ENCODE assay signal across 8 cellular contexts in the genomic region with DNA sequence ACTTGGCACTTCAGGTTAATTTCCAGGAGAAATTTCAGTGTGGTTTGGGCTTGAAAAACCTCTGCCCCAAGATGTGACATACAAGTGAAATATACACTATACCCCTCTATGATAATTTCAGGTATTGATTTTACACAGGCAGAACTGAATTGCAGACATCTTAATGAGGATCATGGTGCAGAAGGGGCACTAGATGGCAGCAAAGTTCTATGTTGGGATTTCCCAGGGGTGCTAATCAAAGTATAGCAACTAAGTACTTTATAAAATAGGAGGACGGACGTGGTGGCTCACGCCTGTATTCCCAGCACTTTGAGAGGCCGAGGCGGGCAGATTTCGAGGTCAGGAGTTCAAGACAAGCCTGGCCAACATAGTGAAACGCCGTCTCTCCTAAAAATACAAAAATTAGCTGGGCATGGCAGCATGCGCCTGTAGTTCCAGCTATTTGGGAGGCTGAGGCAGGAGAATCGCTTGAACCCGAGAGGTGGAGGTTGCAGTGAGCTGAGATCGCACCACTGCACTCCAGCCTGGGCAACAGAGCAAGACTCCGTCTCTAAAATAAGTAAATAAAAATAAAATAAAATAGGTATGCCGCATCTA.
DNase-seq lines count a peak whose midpoint lies in the region; ATAC-seq and TF ChIP-seq lines count a peak whose summit lies in the region.
"Not testable (repeated sequence)": the region's sequence is repeated elsewhere in the genome, so short reads cannot be mapped to it uniquely, and the experiment has no call there.

No MANE protein-coding gene starts in this region.

- H3K27me3 Mint-ChIP-seq in CD4-positive, alpha-beta T cell, result not testable (repeated sequence)
- peaks cover 29% of the 10 kb centered on the region for H3K27me3 Mint-ChIP-seq in activated B cell treated with CpG ODN at 0.5 μM for 24 hours

- in situ Hi-C loops in mammary epithelial cell (cut with MboI; ENCODE audit: low sequenced_read_pairs in 2 of 2), result loop anchor here (10.0 to 25.0 kb wide), 7 partner anchors 133 to 931 kb away; no protein-coding TSS in a partner anchor

- not testable (repeated sequence) for H3K9me3 Mint-ChIP-seq in CD4-positive, alpha-beta T cell; activated B cell treated with CpG ODN at 0.5 μM for 24 hours

- peak; percentile 94 for ATAC-seq in CD4-positive, alpha-beta T cell (ENCODE audit: poor library complexity)
- peak; percentile 95 for ATAC-seq in GM19395 (IDR thresholded peaks at IDR 0.05; ENCODE audit: unreplicated experiment)
- ATAC-seq in HG03342 (IDR thresholded peaks at IDR 0.05; ENCODE audit: unreplicated experiment), result peak; percentile 90
- peak; percentile 79 for ATAC-seq in activated B cell treated with CpG ODN at 0.5 μM for 24 hours (ENCODE audit: low read depth)

- H3K27ac Mint-ChIP-seq in CD4-positive, alpha-beta T cell; activated B cell treated with CpG ODN at 0.5 μM for 24 hours: not testable (repeated sequence)

- dilution Hi-C loops in mammary epithelial cell (cut with HindIII; ENCODE audit: low sequenced_read_pairs), result loop anchor here (25.0 kb wide), 1 partner anchor 606 kb away; no protein-coding TSS in a partner anchor

- not testable (repeated sequence) for H3K36me3 Mint-ChIP-seq in CD4-positive, alpha-beta T cell (ENCODE audit: low read depth); activated B cell treated with CpG ODN at 0.5 μM for 24 hours (ENCODE audit: low read depth)

- H3K9ac ChIP-seq in mammary epithelial cell (ENCODE audit: insufficient read depth, low read length), result not testable (repeated sequence)

- POLR2A ChIA-PET in CD4-positive, alpha-beta T cell (lab: Charles Lee), result interaction anchor here (0.9 to 1.1 kb wide), 2 partner anchors 54 to 126 kb away, joined by 3 to 5 read pairs; no protein-coding TSS in a partner anchor
- POLR2A ChIA-PET in activated B cell treated with CpG ODN at 0.5 μM for 24 hours (lab: Charles Lee), result not testable (repeated sequence)

- not testable (repeated sequence) for H3K27me3 ChIP-seq in CD4-positive, alpha-beta T cell (ENCODE audit: control insufficient read depth, insufficient read depth, low read length); mammary epithelial cell (ENCODE audit: insufficient read depth, low read length)

- H3K4me1 ChIP-seq in mammary epithelial cell (ENCODE audit: insufficient read depth, low read length), result not testable (repeated sequence)

- not testable (repeated sequence) for H4K20me1 ChIP-seq in mammary epithelial cell (ENCODE audit: insufficient read depth, low read length)

- DNase-seq in CD4-positive, alpha-beta T cell, result peak; percentile 47 to 62 (median 54)
- peak; percentile 66 for DNase-seq in NCI-H345 treated with DMSO at 0.1 percent for 48 hours (lab: John Stamatoyannopoulos, UW; ENCODE audit: unreplicated experiment)
- DNase-seq in activated B cell treated with CpG ODN at 0.5 μM for 24 hours, result not testable (repeated sequence)
- peak; percentile 60 for DNase-seq in mammary epithelial cell
- peak; percentile 80 for DNase-seq in iris pigment epithelial cell (ENCODE audit: low read depth)
- DNase-seq in stimulated activated CD4-positive, alpha-beta T cell treated with anti-CD3 and anti-CD28 coated beads, Interleukin-2, amount 100 ng/mL, for 4 hours (ENCODE audit: low read depth), result peak; percentile 57

- intact Hi-C loops in CD4-positive, alpha-beta T cell (cut with DNase I, micrococcal nuclease), result loop anchor here (1.0 to 10.0 kb wide), 15 partner anchors 36 to 926 kb away; no protein-coding TSS in a partner anchor
- intact Hi-C loops in activated B cell treated with CpG ODN at 0.5 μM for 24 hours (cut with micrococcal nuclease), result loop anchor here (1.0 to 5.0 kb wide), 10 partner anchors 127 to 1720 kb away; no protein-coding TSS in a partner anchor
- intact Hi-C loops in mammary epithelial cell (cut with micrococcal nuclease), result loop anchor here (1.0 to 5.0 kb wide), 12 partner anchors 102 to 1301 kb away; a partner anchor contains a TSS

- CTCF ChIA-PET in CD4-positive, alpha-beta T cell (lab: Charles Lee), result interaction anchor here (0.7 to 2.2 kb wide), 6 partner anchors 8 to 800 kb away, joined by 3 to 7 read pairs (median 4); no protein-coding TSS in a partner anchor
- CTCF ChIA-PET in activated B cell treated with CpG ODN at 0.5 μM for 24 hours (lab: Charles Lee), result interaction anchor here (0.9 to 1.6 kb wide), 3 partner anchors 126 to 924 kb away, joined by 3 to 12 read pairs (median 8); no protein-coding TSS in a partner anchor
- CTCF ChIA-PET in mammary epithelial cell (lab: Charles Lee; ENCODE audit: low non-redundant PET), result not testable (repeated sequence)

- not testable (repeated sequence) for BruUV-seq in mammary epithelial cell (replicated peaks; lab: Mats Ljungman, UMichigan)

- H3K4me3 ChIP-seq in mammary epithelial cell (replicated peaks in 1 of 3; ENCODE audit: insufficient read depth in 1 of 3, low read depth in 2 of 3, low read length in 3 of 3), result not testable (repeated sequence)

- H3K36me3 ChIP-seq in mammary epithelial cell (ENCODE audit: insufficient read depth, low read length), result not testable (repeated sequence)

- 52% methylated on average over 13 of the region's 14 CpGs for WGBS in mammary epithelial cell (ENCODE audit: low coverage, missing lambda C conversion rate)

- H3K27ac ChIP-seq in CD4-positive, alpha-beta T cell (ENCODE audit: low read depth, low read length); mammary epithelial cell (ENCODE audit: insufficient read depth, low read depth, low read length): not testable (repeated sequence)

- peak; percentile 96 for TF ChIP-seq CTCF in CD4-positive, alpha-beta T cell (IDR thresholded peaks at IDR 0.05)
- TF ChIP-seq CTCF in activated B cell treated with CpG ODN at 0.5 μM for 24 hours (IDR thresholded peaks at IDR 0.05), result not testable (repeated sequence)
- TF ChIP-seq CTCF in mammary epithelial cell (conservative IDR thresholded peaks at IDR 0.05 in 1 of 2, IDR thresholded peaks at IDR 0.05 in 1 of 2; ENCODE audit: extremely low read depth in 1 of 2, insufficient read depth in 1 of 2, low read depth in 1 of 2, low read length in 2 of 2), result peak; percentile 76 to 78

- peak overlapping the region; percentile 38 for H3K4me2 ChIP-seq in mammary epithelial cell (ENCODE audit: insufficient read depth, low read depth, low read length)

- H3K4me3 Mint-ChIP-seq in CD4-positive, alpha-beta T cell; activated B cell treated with CpG ODN at 0.5 μM for 24 hours: not testable (repeated sequence)

- peaks cover 14% of the 10 kb centered on the region for H3K4me1 Mint-ChIP-seq in CD4-positive, alpha-beta T cell (ENCODE audit: low read depth)
- not testable (repeated sequence) for H3K4me1 Mint-ChIP-seq in activated B cell treated with CpG ODN at 0.5 μM for 24 hours

- H2AFZ ChIP-seq in mammary epithelial cell (ENCODE audit: low read depth, low read length), result peak overlapping the region; percentile 24

- not testable (repeated sequence) for H3K79me2 ChIP-seq in mammary epithelial cell (ENCODE audit: insufficient read depth, low read length)

- not testable (repeated sequence) for H3K9me3 ChIP-seq in CD4-positive, alpha-beta T cell (ENCODE audit: control insufficient read depth, low read length)
- peaks cover 18% of the 10 kb centered on the region for H3K9me3 ChIP-seq in mammary epithelial cell (replicated peaks; ENCODE audit: insufficient read depth, low read length)
